8 cellular contexts compared by ENCODE assay signal in the genomic region with DNA sequence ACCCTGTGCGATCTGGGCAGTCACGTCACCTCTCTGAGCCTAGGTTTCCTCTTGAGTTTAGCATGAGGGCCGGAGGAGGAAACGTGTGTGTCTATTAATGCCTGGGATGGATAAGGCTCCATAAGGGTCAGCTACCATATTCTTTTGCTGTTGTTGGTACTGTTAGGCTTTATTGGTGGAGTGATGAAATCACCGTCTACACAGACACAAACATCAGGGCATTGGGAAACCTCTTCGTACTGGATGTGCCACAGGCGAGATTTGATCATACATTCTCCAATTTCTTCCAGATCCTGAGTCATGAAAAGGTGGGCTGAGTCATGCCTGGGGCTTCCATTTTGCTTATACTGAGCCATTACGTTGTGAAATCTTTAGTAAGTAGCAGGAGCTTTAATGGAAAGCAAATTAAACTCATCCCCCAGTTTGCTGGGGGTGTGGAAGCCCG. TPM values are rescaled to one million over a fixed set of nuclear protein-coding genes. Genes with fewer than 3 reads are reported as not detected.
DNase-seq lines count a peak whose midpoint lies in the region; ATAC-seq, FAIRE-seq and TF ChIP-seq lines count a peak whose summit lies in the region.
"Had no signal": no experiment of that assay in that cellular context is flagged by ENCODE, and none has a peak within 500 bp of the region (broad histone marks: within the 10 kb centered on the region; RNA-seq: fewer than 3 reads in every experiment).

No MANE protein-coding gene starts in this region.

- no peaks in the 10 kb centered on the region for H3K9me3 ChIP-seq in left lung
- H3K9me3 ChIP-seq in transverse colon: no peaks in the 10 kb centered on the region

- ATAC-seq in left lung: peak; percentile 25

- H3K27me3 ChIP-seq in left lung: peaks cover 0 to 26% of the 10 kb centered on the region in 2 donors
- no peaks in the 10 kb centered on the region for H3K27me3 ChIP-seq in transverse colon

- in situ Hi-C loops in astrocyte of the cerebellum (cut with HindIII; ENCODE audit: low sequenced_read_pairs) (no loop called here), transverse colon (cut with MboI; ENCODE audit: low pct_ligation_motif_present in 1 of 4, low pct_unique_long_range_greater_than_20kb in 1 of 4, low sequenced_read_pairs in 3 of 4) (no loop called here)

- H3K36me3 ChIP-seq in left lung (no peaks in the 10 kb centered on the region), transverse colon (no peaks in the 10 kb centered on the region)

- TF ChIP-seq EP300 in transverse colon (IDR thresholded peaks at IDR 0.05; ENCODE audit: low read depth): no peak

- H3K4me1 ChIP-seq in left lung: peaks cover 4 to 5% of the 10 kb centered on the region in 2 donors
- H3K4me1 ChIP-seq in transverse colon: peaks cover 0 to 30% (median 8%) of the 10 kb centered on the region in 4 donors

- peak; percentile 95 for FAIRE-seq in HTR-8/SVneo (lab: Jason Lieb, UNC)

- peak overlapping the region in 1 of 2 donors; percentile 10 for H3K27ac ChIP-seq in left lung
- peak overlapping the region; percentile 66 to 81 (median 73) for H3K27ac ChIP-seq in transverse colon

- WGBS in transverse colon (ENCODE audit: low coverage in 1 of 2), 2 donors: 76 to 83% methylated on average over 6 to 9 of the region's 9 CpGs

- TF ChIP-seq CTCF in astrocyte of the cerebellum (IDR thresholded peaks at IDR 0.05; ENCODE audit: low read depth, low read length, missing control alignments): no peak
- no peak for TF ChIP-seq CTCF in left lung (IDR thresholded peaks at IDR 0.05)
- TF ChIP-seq CTCF in transverse colon (IDR thresholded peaks at IDR 0.05): no peak

- TF ChIP-seq POLR2A in transverse colon (IDR thresholded peaks at IDR 0.05): no peak

- DNase-seq in HTR-8/SVneo (ENCODE audit: insufficient read length, low spot score) (peak; percentile 75), astrocyte of the cerebellum (ENCODE audit: low read depth) (peak; percentile 76), left lung (no peak), transverse colon (peak; percentile 37), NCI-H1105 (lab: John Stamatoyannopoulos, UW) (no peak), islet precursor cell (no peak)
- DNase-seq in activated CD4-positive, CD25-positive, alpha-beta regulatory T cell treated with anti-CD3 and anti-CD28 coated beads, Interleukin-2, amount 50 U/mL, for 72 hours: no peak

- H3K4me3 ChIP-seq in astrocyte of the cerebellum (ENCODE audit: low read depth, low read length) (no peak overlapping the region), left lung (no peak overlapping the region), transverse colon (no peak overlapping the region)

- intact Hi-C loops in left lung (cut with DNase I): no loop called here
- intact Hi-C loops in transverse colon (cut with DNase I; ENCODE audit: low total_unique reads): loop anchor here (10.0 kb wide), 1 partner anchor 471 kb away; no protein-coding TSS in a partner anchor

RNA-seq across cellular contexts. Expression of a gene that starts 24.9 kb away (rescaled TPM):
- total RNA-seq in left lung (1 to 10 TPM in 1 of 2 donors, not detected in 1; 1.6 TPM), transverse colon (not detected)
- total RNA-seq: SK-MEL-5 had no signal

Comparison
In these comparisons a context has a peak if more than half of its experiments do, and no peak if none do; other contexts are left out.
1. DNase-seq: peak in HTR-8/SVneo (single experiment), astrocyte of the cerebellum (single experiment) and transverse colon (single experiment); none in left lung (0 of 2), activated CD4-positive, CD25-positive, alpha-beta regulatory T cell treated with anti-CD3 and anti-CD28 coated beads, Interleukin-2, amount 50 U/mL, for 72 hours (single experiment), NCI-H1105 (single experiment) and islet precursor cell (single experiment).